37 cellular contexts compared by ENCODE assay signal in genomic region chr13:113663934-113664333, GRCh38. TPM values are rescaled to one million over a fixed set of nuclear protein-coding genes. Genes with fewer than 3 reads are reported as not detected.
A peak's percentile ranks its signal among the peaks of the same experiment; 100 is the strongest.
DNase-seq lines count a peak whose midpoint lies in the region; ATAC-seq and TF ChIP-seq lines count a peak whose summit lies in the region.
"Had no signal": no experiment of that assay in that cellular context is flagged by ENCODE, and none has a peak within 500 bp of the region (broad histone marks: within the 10 kb centered on the region; RNA-seq: fewer than 3 reads in every experiment).

No MANE protein-coding gene starts in this region.

- H3K27ac ChIP-seq in WERI-Rb-1 (no peak overlapping the region), right lobe of liver (no peak overlapping the region), RWPE1 (no peak overlapping the region)
- H3K27ac ChIP-seq: BLaER1, body of pancreas, hepatocyte, HL-60, left ventricle myocardium inferior, pancreas, SJCRH30, tibial nerve had no signal

- H3K4me1 Mint-ChIP-seq in type B pancreatic cell (ENCODE audit: unreplicated experiment): no peaks in the 10 kb centered on the region
- H3K4me1 Mint-ChIP-seq: stimulated activated naive CD8-positive, alpha-beta T cell treated with anti-CD3 and anti-CD28 coated beads, Interleukin-15, amount 100 ng/mL, for 72 hours had no signal

- TF ChIP-seq CTCF in WERI-Rb-1 (IDR thresholded peaks at IDR 0.05; ENCODE audit: low read depth, low read length) (no peak), right lobe of liver (IDR thresholded peaks at IDR 0.05) (no peak), type B pancreatic cell (conservative IDR thresholded peaks at IDR 0.05) (no peak), RWPE1 (conservative IDR thresholded peaks at IDR 0.05; ENCODE audit: low read depth) (no peak)

- H3K9me3 ChIP-seq in WERI-Rb-1 (ENCODE audit: severe bottlenecking): peaks cover 8% of the 10 kb centered on the region
- no peaks in the 10 kb centered on the region for H3K9me3 ChIP-seq in right lobe of liver
- H3K9me3 ChIP-seq: body of pancreas, pancreas, SJCRH30 had no signal

- intact Hi-C loops in right lobe of liver (cut with DNase I): no loop called here

- no peaks in the 10 kb centered on the region; the same call in 1 of the 2 replicates for H3K36me3 ChIP-seq in WERI-Rb-1
- no peaks in the 10 kb centered on the region for H3K36me3 ChIP-seq in right lobe of liver
- H3K36me3 ChIP-seq: BLaER1, HAP-1, left ventricle myocardium inferior, pancreas, SJCRH30, tibial nerve had no signal

- peaks cover 2% of the 10 kb centered on the region for H3K27me3 Mint-ChIP-seq in type B pancreatic cell
- H3K27me3 Mint-ChIP-seq: stimulated activated naive CD8-positive, alpha-beta T cell treated with anti-CD3 and anti-CD28 coated beads, Interleukin-15, amount 100 ng/mL, for 72 hours had no signal

- H3K27me3 ChIP-seq in WERI-Rb-1 (ENCODE audit: insufficient read depth, low read depth, severe bottlenecking) (no peaks in the 10 kb centered on the region), right lobe of liver (no peaks in the 10 kb centered on the region)
- H3K27me3 ChIP-seq: BLaER1, body of pancreas, hepatocyte, pancreas, SJCRH30, tibial nerve had no signal

- no peak overlapping the region for H3K27ac Mint-ChIP-seq in type B pancreatic cell
- H3K27ac Mint-ChIP-seq: activated T-helper 1 cell treated with anti-CD3 and anti-CD28 coated beads, Interleukin-12 subunit alpha, Interleukin-12 subunit beta, Interleukin-2, Interleukin-4 antibody, amounts not matched to agents 30 ng/mL and 10 ng/mL and 1 ng/mL, durations not matched to agents 14 hours and 24 hours and 36 hours; effector memory CD8-positive, alpha-beta T cell; nephron progenitor cell; stimulated activated naive CD8-positive, alpha-beta T cell treated with anti-CD3 and anti-CD28 coated beads, Interleukin-15, amount 100 ng/mL, for 72 hours; T-cell had no signal

- peak; percentile 22 for DNase-seq in activated effector memory CD4-positive, alpha-beta T cell treated with anti-CD3 and anti-CD28 coated beads, Interleukin-2, amount 50 U/mL, for 16 hours
- no peak for DNase-seq in activated effector memory CD4-positive, alpha-beta T cell treated with Interleukin-2 at 50 U/mL for 16 hours
- peak; percentile 7 for DNase-seq in WERI-Rb-1
- peak in 2 of 3 donors; percentile 20 to 36 for DNase-seq in right lobe of liver
- peak; percentile 54 for DNase-seq in type B pancreatic cell (ENCODE audit: extremely low spot score, unreplicated experiment)
- no peak for DNase-seq in T-helper 1 cell
- no peak for DNase-seq in RWPE1 (ENCODE audit: low spot score)
- DNase-seq: activated CD4-positive, alpha-beta T cell treated with anti-CD3 and anti-CD28 coated beads for 48 hours; effector memory CD8-positive, alpha-beta T cell; foreskin melanocyte; Kasumi-1; midbrain; MV-4-11; NCI-H524 treated with DMSO at 0.1 percent for 48 hours; nephron progenitor cell; NK-92 treated with Interleukin-12 subunit alpha and Interleukin-12 subunit beta, amount 100 ng/mL, for 24 hours; stimulated activated CD4-positive, alpha-beta T cell treated with anti-CD3 and anti-CD28 coated beads, Interleukin-15, amount 100 ng/mL, for 24 hours; stimulated activated naive CD8-positive, alpha-beta T cell treated with anti-CD3 and anti-CD28 coated beads, Interleukin-15, amount 100 ng/mL, for 72 hours had no signal

- no peak overlapping the region for H3K4me3 Mint-ChIP-seq in type B pancreatic cell
- H3K4me3 Mint-ChIP-seq: activated T-helper 1 cell treated with anti-CD3 and anti-CD28 coated beads, Interleukin-12 subunit alpha, Interleukin-12 subunit beta, Interleukin-2, Interleukin-4 antibody, amounts not matched to agents 30 ng/mL and 10 ng/mL and 1 ng/mL, durations not matched to agents 14 hours and 24 hours and 36 hours; effector memory CD8-positive, alpha-beta T cell; nephron progenitor cell; stimulated activated naive CD8-positive, alpha-beta T cell treated with anti-CD3 and anti-CD28 coated beads, Interleukin-15, amount 100 ng/mL, for 72 hours; T-cell had no signal

- 80% methylated on average over 9 of the region's 15 CpGs for WGBS in right lobe of liver (ENCODE audit: insufficient coverage, low coverage, low lambda C conversion rate, missing lambda C conversion rate)

- CTCF ChIA-PET in RWPE1 (lab: Yijun Ruan, JAX): no interaction called here

- H3K4me1 ChIP-seq in right lobe of liver: no peaks in the 10 kb centered on the region
- H3K4me1 ChIP-seq: Caco-2, HAP-1, left ventricle myocardium inferior, pancreas, SJCRH30, tibial nerve had no signal

- POLR2A ChIA-PET in RWPE1 (lab: Yijun Ruan, JAX; ENCODE audit: low non-redundant PET): no interaction called here

- ATAC-seq in right lobe of liver (no peak), HG03039 (IDR thresholded peaks at IDR 0.05; ENCODE audit: unreplicated experiment) (no peak)
- ATAC-seq: effector memory CD8-positive, alpha-beta T cell; esophagus mucosa; right cardiac atrium; stimulated activated naive CD8-positive, alpha-beta T cell treated with anti-CD3 and anti-CD28 coated beads, Interleukin-15, amount 100 ng/mL, for 72 hours; T-cell had no signal

- H3K4me3 ChIP-seq in WERI-Rb-1 (ENCODE audit: low read depth, low read length) (no peak overlapping the region), right lobe of liver (no peak overlapping the region)
- H3K4me3 ChIP-seq: BLaER1, body of pancreas, HAP-1, hepatocyte, left ventricle myocardium inferior, pancreas, SJCRH30, tibial nerve had no signal

- no peak for TF ChIP-seq POLR2A in right lobe of liver (IDR thresholded peaks at IDR 0.05)

- no peaks in the 10 kb centered on the region for H3K36me3 Mint-ChIP-seq in type B pancreatic cell
- H3K36me3 Mint-ChIP-seq: T-cell had no signal

- H3K9me3 Mint-ChIP-seq in type B pancreatic cell: no peaks in the 10 kb centered on the region

RNA-seq across cellular contexts. Expression of gene GRK1, which starts 3.1 kb away (rescaled TPM):
- total RNA-seq in right lobe of liver (not detected), type B pancreatic cell (ENCODE audit: low replicate concordance) (0.24 and 0.85 TPM in 2 replicates)
- total RNA-seq: A673; activated T-helper 1 cell treated with anti-CD3 and anti-CD28 coated beads, Interleukin-12 subunit alpha, Interleukin-12 subunit beta, Interleukin-2, Interleukin-4 antibody, amounts not matched to agents 30 ng/mL and 10 ng/mL and 1 ng/mL, durations not matched to agents 14 hours and 24 hours and 36 hours; body of pancreas; Caco-2; Daoy; esophagus mucosa; pancreas; SJCRH30; T-cell; tibial nerve had no signal

RNA-seq across cellular contexts. Expression of gene ATP4B, which starts 5.9 kb away (rescaled TPM):
- total RNA-seq in right lobe of liver (not detected), type B pancreatic cell (ENCODE audit: low replicate concordance) (2.0 and 26.7 TPM in 2 replicates)
- total RNA-seq: A673; activated CD8-positive, alpha-beta memory T cell treated with anti-CD3 and anti-CD28 coated beads for 36 hours; activated T-helper 1 cell treated with anti-CD3 and anti-CD28 coated beads, Interleukin-12 subunit alpha, Interleukin-12 subunit beta, Interleukin-2, Interleukin-4 antibody, amounts not matched to agents 30 ng/mL and 10 ng/mL and 1 ng/mL, durations not matched to agents 14 hours and 24 hours and 36 hours; body of pancreas; Caco-2; chondrocyte; Daoy; esophagus mucosa; left ventricle myocardium inferior; pancreas; right cardiac atrium; SJCRH30; T-cell; tibial nerve had no signal

Comparison
In these comparisons a context has a peak if more than half of its experiments do, and no peak if none do; other contexts are left out.
1. DNase-seq: peak in activated effector memory CD4-positive, alpha-beta T cell treated with anti-CD3 and anti-CD28 coated beads, Interleukin-2, amount 50 U/mL, for 16 hours (single experiment), WERI-Rb-1 (single experiment), right lobe of liver (2 of 3) and type B pancreatic cell (single experiment); none in activated effector memory CD4-positive, alpha-beta T cell treated with Interleukin-2 at 50 U/mL for 16 hours (single experiment), T-helper 1 cell (0 of 5) and RWPE1 (single experiment).